19 cellular contexts compared by ENCODE assay signal in genomic region chr3:16086690-16087089, GRCh38.
"Had no signal": no experiment of that assay in that cellular context is flagged by ENCODE, and none has a peak within 500 bp of the region (broad histone marks: within the 10 kb centered on the region; RNA-seq: fewer than 3 reads in every experiment).

No MANE protein-coding gene starts in this region.

- H3K9me3 ChIP-seq: neutrophil had no signal

- H3K4me1 ChIP-seq: parathyroid adenoma had no signal

- H3K36me3 ChIP-seq: esophagus muscularis mucosa, gastroesophageal sphincter, neutrophil, transverse colon had no signal

- H3K27ac ChIP-seq: neutrophil, parathyroid adenoma, VCaP had no signal

- H2AFZ ChIP-seq: parathyroid adenoma had no signal

- DNase-seq: activated CD4-positive, alpha-beta T cell treated with anti-CD3 and anti-CD28 coated beads, Interleukin-2, amount 50 U/mL, for 1 hour; activated CD4-positive, CD25-positive, alpha-beta regulatory T cell treated with anti-CD3 and anti-CD28 coated beads, Interleukin-2, amount 50 U/mL, for 72 hours; activated CD8-positive, alpha-beta T cell treated with anti-CD3 and anti-CD28 coated beads, Interleukin-2, amount 10 ng/mL, durations not matched to agents 7 days and 5 days; activated T-cell treated with anti-CD3 and anti-CD28 coated beads, Interleukin-2, amount 50 U/mL, for 1 hour; effector memory CD8-positive, alpha-beta T cell; islet precursor cell; left colon; naive thymus-derived CD8-positive, alpha-beta T cell; right cardiac atrium; stimulated activated CD4-positive, alpha-beta T cell treated with anti-CD3 and anti-CD28 coated beads, Interleukin-1b, Interleukin-23, amount 100 ng/mL, for 48 hours; T-cell; transverse colon had no signal

- H3K4me3 ChIP-seq: esophagus muscularis mucosa, gastroesophageal sphincter, skin epidermis, transverse colon had no signal

- H3K27me3 ChIP-seq: esophagus muscularis mucosa, gastroesophageal sphincter, transverse colon had no signal

- ATAC-seq: activated CD8-positive, alpha-beta T cell treated with anti-CD3 and anti-CD28 coated beads, Interleukin-2, amount 10 ng/mL, durations not matched to agents 7 days and 5 days; activated naive CD4-positive, alpha-beta T cell treated with anti-CD3 and anti-CD28 coated beads, Interleukin-2, amount 50 U/mL, for 72 hours; effector memory CD8-positive, alpha-beta T cell; left colon; naive thymus-derived CD8-positive, alpha-beta T cell; T-cell had no signal

- H3K9ac ChIP-seq: parathyroid adenoma had no signal
